In genomic region chr4:123936615-123937014, GRCh38 we compare ENCODE assay signal across 1 cellular context.
TF ChIP-seq lines count a peak whose summit lies in the region.

No MANE protein-coding gene starts in this region.

TF ChIP-seq in SK-N-SH treated with all-trans-retinoic acid at 6 μM for 48 hours, 23 proteins besides CTCF, POLR2A, EP300 and RAD21 (continued from another document):
- peak; percentile 80; the same call in 1 of the 2 replicates for TF ChIP-seq ESRRG (CRISPR knock-in tag; IDR thresholded peaks at IDR 0.05)
- TF ChIP-seq TCF4 (CRISPR knock-in tag; IDR thresholded peaks at IDR 0.05; ENCODE audit: borderline replicate concordance) = peak; percentile 82
- TF ChIP-seq TSHZ2 (CRISPR knock-in tag; IDR thresholded peaks at IDR 0.05) = peak; percentile 92
- TF ChIP-seq CSDC2 (CRISPR knock-in tag; IDR thresholded peaks at IDR 0.05) = no peak
- TF ChIP-seq SNAI2 (CRISPR knock-in tag; IDR thresholded peaks at IDR 0.05) = peak; percentile 81; the same call in 1 of the 2 replicates
- TF ChIP-seq ZFP3 (CRISPR knock-in tag; IDR thresholded peaks at IDR 0.05) = no peak
- TF ChIP-seq BACH2 (CRISPR knock-in tag; IDR thresholded peaks at IDR 0.05; ENCODE audit: borderline replicate concordance) = no peak
- no peak for TF ChIP-seq TOX (CRISPR knock-in tag; IDR thresholded peaks at IDR 0.05; ENCODE audit: borderline replicate concordance)
- 0 out of 2 replicates have a peak, but pooled peaks have one; percentile 34 for TF ChIP-seq ZFP30 (CRISPR knock-in tag; IDR thresholded peaks at IDR 0.05)
- TF ChIP-seq ZNF565 (CRISPR knock-in tag; conservative IDR thresholded peaks at IDR 0.05; ENCODE audit: low read depth) = peak; percentile 79; the same call in 1 of the 2 replicates
- 0 out of 2 replicates have a peak, but pooled peaks have one; percentile 11 for TF ChIP-seq ZNF70 (CRISPR knock-in tag; IDR thresholded peaks at IDR 0.05)
- TF ChIP-seq ZNF8 (CRISPR knock-in tag; IDR thresholded peaks at IDR 0.05) = peak; percentile 46
- no peak for TF ChIP-seq OSR1 (CRISPR knock-in tag; IDR thresholded peaks at IDR 0.05)
- TF ChIP-seq, protein P1, sequence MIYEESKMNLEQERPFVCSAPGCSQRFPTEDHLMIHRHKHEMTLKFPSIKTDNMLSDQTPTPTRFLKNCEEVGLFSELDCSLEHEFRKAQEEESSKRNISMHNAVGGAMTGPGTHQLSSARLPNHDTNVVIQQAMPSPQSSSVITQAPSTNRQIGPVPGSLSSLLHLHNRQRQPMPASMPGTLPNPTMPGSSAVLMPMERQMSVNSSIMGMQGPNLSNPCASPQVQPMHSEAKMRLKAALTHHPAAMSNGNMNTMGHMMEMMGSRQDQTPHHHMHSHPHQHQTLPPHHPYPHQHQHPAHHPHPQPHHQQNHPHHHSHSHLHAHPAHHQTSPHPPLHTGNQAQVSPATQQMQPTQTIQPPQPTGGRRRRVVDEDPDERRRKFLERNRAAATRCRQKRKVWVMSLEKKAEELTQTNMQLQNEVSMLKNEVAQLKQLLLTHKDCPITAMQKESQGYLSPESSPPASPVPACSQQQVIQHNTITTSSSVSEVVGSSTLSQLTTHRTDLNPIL (CRISPR knock-in tag; IDR thresholded peaks at IDR 0.05; ENCODE audit: low read depth) = peak; percentile 68
- TF ChIP-seq ZC3H10 (CRISPR knock-in tag; IDR thresholded peaks at IDR 0.05) = no peak
- peak; percentile 93 for TF ChIP-seq ISL1 (CRISPR knock-in tag; IDR thresholded peaks at IDR 0.05)
- TF ChIP-seq GLIS3 (CRISPR knock-in tag; IDR thresholded peaks at IDR 0.05) = 0 out of 2 replicates have a peak, but pooled peaks have one; percentile 56
- TF ChIP-seq POU6F1 (CRISPR knock-in tag; IDR thresholded peaks at IDR 0.05; ENCODE audit: borderline replicate concordance, low read depth) = no peak
